15 cellular contexts compared by ENCODE assay signal in the genomic region with DNA sequence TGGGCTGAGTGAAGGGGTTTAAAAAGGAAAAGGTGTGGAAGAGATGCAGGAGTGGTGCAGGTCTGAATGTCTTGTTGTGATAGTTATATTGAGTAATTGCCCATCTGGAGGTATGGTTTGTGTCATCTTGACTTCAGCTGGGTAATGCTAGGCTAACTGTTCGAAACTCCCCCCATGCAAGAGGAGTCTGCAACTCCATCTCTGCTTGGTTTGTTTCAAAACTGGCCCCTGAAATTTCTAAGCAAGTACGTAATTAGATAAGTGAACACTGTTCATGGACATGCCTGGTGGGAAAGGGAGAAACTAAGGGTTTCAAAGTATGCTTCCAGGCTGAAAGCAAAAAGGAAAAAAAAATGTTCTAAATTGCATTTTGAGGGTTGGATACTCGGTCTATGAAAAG.
"Had no signal": no experiment of that assay in that cellular context is flagged by ENCODE, and none has a peak within 500 bp of the region (broad histone marks: within the 10 kb centered on the region; RNA-seq: fewer than 3 reads in every experiment).

No MANE protein-coding gene starts in this region.

- DNase-seq: cerebellar nuclear complex; foreskin fibroblast; left cardiac atrium; left ventricle myocardium superior; naive thymus-derived CD4-positive, alpha-beta T cell; nephron progenitor cell; stimulated activated CD4-positive, alpha-beta T cell treated with anti-CD3 and anti-CD28 coated beads, Interleukin-2, amount 100 ng/mL, for 24 hours; stimulated activated CD4-positive, alpha-beta T cell treated with anti-CD3 and anti-CD28 coated beads, Interleukin-4, amount 100 ng/mL, for 4 hours; stimulated activated naive B cell treated with anti-CD40 and anti-IgM and Interleukin-4, amounts not matched to agents 10 μg/mL and 1 μg/mL and 100 μg/mL, for 72 hours; stimulated activated naive CD8-positive, alpha-beta T cell treated with anti-CD3 and anti-CD28 coated beads, Interleukin-15, amount 100 ng/mL, for 72 hours; testis; transverse colon had no signal

- H3K9me3 ChIP-seq: gastroesophageal sphincter, testis, transverse colon had no signal

- H3K4me3 Mint-ChIP-seq: dendritic cell treated with granulocyte-macrophage colony-stimulating factor and Interleukin-4, amounts not matched to agents 40 ng/mL and 50 ng/mL, for 4 days; naive thymus-derived CD4-positive, alpha-beta T cell; nephron progenitor cell; stimulated activated naive B cell treated with anti-CD40 and anti-IgM and Interleukin-4, amounts not matched to agents 10 μg/mL and 1 μg/mL and 100 μg/mL, for 72 hours; stimulated activated naive CD8-positive, alpha-beta T cell treated with anti-CD3 and anti-CD28 coated beads, Interleukin-15, amount 100 ng/mL, for 72 hours had no signal

- H3K4me1 Mint-ChIP-seq: nephron progenitor cell; stimulated activated naive B cell treated with anti-CD40 and anti-IgM and Interleukin-4, amounts not matched to agents 10 μg/mL and 1 μg/mL and 100 μg/mL, for 72 hours; stimulated activated naive CD8-positive, alpha-beta T cell treated with anti-CD3 and anti-CD28 coated beads, Interleukin-15, amount 100 ng/mL, for 72 hours had no signal

- H3K36me3 ChIP-seq: gastroesophageal sphincter, transverse colon had no signal

- H3K27ac ChIP-seq: gastroesophageal sphincter, testis, transverse colon had no signal

- H3K9me3 Mint-ChIP-seq: dendritic cell treated with granulocyte-macrophage colony-stimulating factor and Interleukin-4, amounts not matched to agents 40 ng/mL and 50 ng/mL, for 4 days; naive thymus-derived CD4-positive, alpha-beta T cell; nephron progenitor cell; stimulated activated naive B cell treated with anti-CD40 and anti-IgM and Interleukin-4, amounts not matched to agents 10 μg/mL and 1 μg/mL and 100 μg/mL, for 72 hours; stimulated activated naive CD8-positive, alpha-beta T cell treated with anti-CD3 and anti-CD28 coated beads, Interleukin-15, amount 100 ng/mL, for 72 hours had no signal

- H3K27me3 ChIP-seq: gastroesophageal sphincter, testis, transverse colon had no signal

- H3K4me3 ChIP-seq: gastroesophageal sphincter, testis, transverse colon had no signal

- H3K27ac Mint-ChIP-seq: dendritic cell treated with granulocyte-macrophage colony-stimulating factor and Interleukin-4, amounts not matched to agents 40 ng/mL and 50 ng/mL, for 4 days; naive thymus-derived CD4-positive, alpha-beta T cell; nephron progenitor cell; stimulated activated naive B cell treated with anti-CD40 and anti-IgM and Interleukin-4, amounts not matched to agents 10 μg/mL and 1 μg/mL and 100 μg/mL, for 72 hours; stimulated activated naive CD8-positive, alpha-beta T cell treated with anti-CD3 and anti-CD28 coated beads, Interleukin-15, amount 100 ng/mL, for 72 hours had no signal

- H3K4me1 ChIP-seq: gastroesophageal sphincter, testis, transverse colon had no signal

- ATAC-seq: gastroesophageal sphincter; left cardiac atrium; left ventricle myocardium superior; naive thymus-derived CD4-positive, alpha-beta T cell; sciatic nerve; stimulated activated naive B cell treated with anti-CD40 and anti-IgM and Interleukin-4, amounts not matched to agents 10 μg/mL and 1 μg/mL and 100 μg/mL, for 72 hours; stimulated activated naive CD8-positive, alpha-beta T cell treated with anti-CD3 and anti-CD28 coated beads, Interleukin-15, amount 100 ng/mL, for 72 hours had no signal

- H3K27me3 Mint-ChIP-seq: dendritic cell treated with granulocyte-macrophage colony-stimulating factor and Interleukin-4, amounts not matched to agents 40 ng/mL and 50 ng/mL, for 4 days; naive thymus-derived CD4-positive, alpha-beta T cell; stimulated activated naive B cell treated with anti-CD40 and anti-IgM and Interleukin-4, amounts not matched to agents 10 μg/mL and 1 μg/mL and 100 μg/mL, for 72 hours; stimulated activated naive CD8-positive, alpha-beta T cell treated with anti-CD3 and anti-CD28 coated beads, Interleukin-15, amount 100 ng/mL, for 72 hours had no signal
